22 cellular contexts compared by ENCODE assay signal in the genomic region with DNA sequence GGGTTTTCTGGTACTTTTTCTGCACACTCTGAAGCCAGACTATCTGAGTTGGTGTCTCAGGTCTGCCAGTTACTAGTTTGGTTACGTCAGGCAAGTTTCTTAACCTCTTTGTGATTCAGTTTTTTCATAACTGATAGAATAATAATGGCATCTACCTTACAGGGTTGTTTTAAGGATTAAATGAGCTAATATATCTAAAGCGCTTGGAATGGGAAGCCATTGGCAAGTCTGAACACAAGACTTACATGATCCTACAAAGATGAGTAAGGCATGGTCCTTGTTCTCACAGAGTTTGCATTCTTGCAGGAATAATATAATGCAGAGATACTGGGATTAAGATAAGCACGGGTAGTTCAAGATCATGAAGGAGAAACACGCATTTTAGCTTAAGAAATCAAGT. TPM values are rescaled to one million over a fixed set of nuclear protein-coding genes. Genes with fewer than 3 reads are reported as not detected.
"Had no signal": no experiment of that assay in that cellular context is flagged by ENCODE, and none has a peak within 500 bp of the region (broad histone marks: within the 10 kb centered on the region; RNA-seq: fewer than 3 reads in every experiment).

No MANE protein-coding gene starts in this region.

- H3K4me1 ChIP-seq: SJCRH30 had no signal

- H3K27me3 ChIP-seq: Peyer's patch had no signal

- H3K9ac ChIP-seq: SK-N-SH had no signal

- H3K36me3 ChIP-seq: brain microvascular endothelial cell, Peyer's patch, SJCRH30 had no signal

- H3K4me3 Mint-ChIP-seq: activated CD8-positive, alpha-beta T cell treated with anti-CD3 and anti-CD28 coated beads, Interleukin-2, amount 10 ng/mL, durations not matched to agents 7 days and 5 days had no signal

- H3K4me3 ChIP-seq: Peyer's patch, SJCRH30 had no signal

- H3K9me3 ChIP-seq: Peyer's patch, SJCRH30, SK-N-SH had no signal

- H3K4me2 ChIP-seq: SK-N-SH had no signal

- H3K27ac ChIP-seq: brain microvascular endothelial cell, Peyer's patch, RWPE1, SJCRH30 had no signal

- ATAC-seq: activated CD4-positive, CD25-positive, alpha-beta regulatory T cell treated with anti-CD3 and anti-CD28 coated beads, Interleukin-2, amount 50 U/mL, for 24 hours; activated CD8-positive, alpha-beta T cell treated with anti-CD3 and anti-CD28 coated beads, Interleukin-2, amount 10 ng/mL, durations not matched to agents 7 days and 5 days had no signal

- H3K27ac Mint-ChIP-seq: activated CD8-positive, alpha-beta T cell treated with anti-CD3 and anti-CD28 coated beads, Interleukin-2, amount 10 ng/mL, durations not matched to agents 7 days and 5 days had no signal

- DNase-seq: activated CD4-positive, alpha-beta T cell treated with anti-CD3 and anti-CD28 coated beads for 4 hours; activated CD8-positive, alpha-beta memory T cell treated with anti-CD3 and anti-CD28 coated beads, Interleukin-2, amount 50 U/mL, for 48 hours; activated CD8-positive, alpha-beta T cell treated with anti-CD3 and anti-CD28 coated beads, Interleukin-2, amount 10 ng/mL, durations not matched to agents 7 days and 5 days; activated naive CD4-positive, alpha-beta T cell; activated T-cell treated with anti-CD3 and anti-CD28 coated beads, Interleukin-2, amount 50 U/mL, for 1 hour; brain microvascular endothelial cell; caudate nucleus; Karpas-422; NCI-H1105 treated with DMSO at 0.1 percent for 48 hours; NCI-H1436 treated with DMSO at 0.1 percent for 48 hours; NCI-H187; NCI-H2081; NCI-H510A treated with DMSO at 0.1 percent for 48 hours; NCI-H69; NK-92 treated with Interleukin-12 subunit alpha and Interleukin-12 subunit beta, amount 100 ng/mL, for 24 hours; Peyer's patch; Right ventricle myocardium superior; SJCRH30; SK-N-SH had no signal

RNA-seq across cellular contexts. Expression of gene DENND2D, which starts 9.2 kb away (rescaled TPM):
- total RNA-seq: SJCRH30 had no signal

RNA-seq across cellular contexts. Expression of gene CHI3L2, which starts 17.9 kb away (rescaled TPM):
- total RNA-seq: cerebellum had no signal
